In genomic region chr6:158522616-158523015, GRCh38 we compare ENCODE assay signal across 23 cellular contexts. TPM values are rescaled to one million over a fixed set of nuclear protein-coding genes. Genes with fewer than 3 reads are reported as not detected.
DNase-seq lines count a peak whose midpoint lies in the region; FAIRE-seq and TF ChIP-seq lines count a peak whose summit lies in the region.
"Had no signal": no experiment of that assay in that cellular context is flagged by ENCODE, and none has a peak within 500 bp of the region (broad histone marks: within the 10 kb centered on the region; RNA-seq: fewer than 3 reads in every experiment).

No MANE protein-coding gene starts in this region.

- CTCF ChIA-PET in H1 (lab: Charles Lee; ENCODE audit: partially characterized antibody): interaction anchor here (0.6 to 4.5 kb wide), 6 partner anchors 17 to 334 kb away, joined by 3 to 24 read pairs (median 3); no protein-coding TSS in a partner anchor

- H3K9me3 Mint-ChIP-seq in activated CD4-positive, alpha-beta T cell treated with anti-CD3 and anti-CD28 coated beads, Interleukin-2, amount 10 ng/mL, durations not matched to agents 24 days and 14 days: peaks cover 10% of the 10 kb centered on the region

- H2BK15ac ChIP-seq in H1 (ENCODE audit: low read length): no peak overlapping the region

- DNase-seq in activated CD8-positive, alpha-beta memory T cell treated with anti-CD3 and anti-CD28 coated beads, Interleukin-2, amount 50 U/mL, for 48 hours: peak; percentile 28
- DNase-seq in activated CD8-positive, alpha-beta memory T cell treated with anti-CD3 and anti-CD28 coated beads, Interleukin-2, amount 50 U/mL, for 4 hours: no peak
- DNase-seq in H1 (ENCODE audit: low read depth in 1 of 2, low spot score in 2 of 2) (no peak), mesenteric fat pad (ENCODE audit: low spot score) (peak; percentile 68), GM10266 (ENCODE audit: extremely low spot score) (no peak)
- DNase-seq in activated CD4-positive, alpha-beta T cell treated with anti-CD3 and anti-CD28 coated beads, Interleukin-2, amount 10 ng/mL, durations not matched to agents 24 days and 14 days: no peak
- DNase-seq: 8988T; ACHN; AML-193; BE2C; Caco-2; CD4-positive, CD25-positive, alpha-beta regulatory T cell; CD8-positive, alpha-beta T cell; DMS153; DND-41; HCEC 1CT had no signal

- POLR2A ChIA-PET in H1 (lab: Charles Lee; ENCODE audit: partially characterized antibody): no interaction called here

- H3K56ac ChIP-seq in H1 (replicated peaks; ENCODE audit: insufficient read length, low read depth, low read length): no peak overlapping the region

- no peaks in the 10 kb centered on the region for H3K27me3 ChIP-seq in H1 (replicated peaks in 1 of 4; ENCODE audit: control insufficient read depth in 3 of 4, extremely low read depth in 1 of 4, insufficient read depth in 3 of 4, low read length in 3 of 4)
- H3K27me3 ChIP-seq: BE2C had no signal

- no peak for TF ChIP-seq EP300 in H1 (IDR thresholded peaks at IDR 0.05; ENCODE audit: borderline replicate concordance in 1 of 2, low read depth in 2 of 2, low read length in 2 of 2)

- no peaks in the 10 kb centered on the region for H3K79me1 ChIP-seq in H1 (ENCODE audit: low read depth, low read length)

- no peak overlapping the region for H3K27ac Mint-ChIP-seq in activated CD4-positive, alpha-beta T cell treated with anti-CD3 and anti-CD28 coated beads, Interleukin-2, amount 10 ng/mL, durations not matched to agents 24 days and 14 days
- H3K27ac Mint-ChIP-seq: CD8-positive, alpha-beta T cell; GM23338 had no signal

- H4K8ac ChIP-seq in H1 (ENCODE audit: extremely low read depth, insufficient read depth, low read length): no peak overlapping the region

- H3K4me1 ChIP-seq in H1 (replicated peaks in 1 of 4; ENCODE audit: control insufficient read depth in 3 of 4, insufficient read depth in 4 of 4, low read length in 3 of 4): peaks cover 0 to 4% (median 4%) of the 10 kb centered on the region in 4 experiments; a peak in 4 of 7 replicates
- H3K4me1 ChIP-seq: Caco-2 had no signal

- H4K20me1 ChIP-seq in H1 (replicated peaks in 1 of 2; ENCODE audit: control insufficient read depth in 1 of 2, insufficient read depth in 2 of 2, low read length in 2 of 2): no peaks in the 10 kb centered on the region

- 0 out of 2 replicates have a peak overlapping the region, but pooled peaks have one; percentile 43 for H2BK12ac ChIP-seq in H1 (ENCODE audit: low read depth, low read length)

- H3K27me3 Mint-ChIP-seq in activated CD4-positive, alpha-beta T cell treated with anti-CD3 and anti-CD28 coated beads, Interleukin-2, amount 10 ng/mL, durations not matched to agents 24 days and 14 days: peaks cover 37% of the 10 kb centered on the region

- no peak overlapping the region for H3K27ac ChIP-seq in H1 (ENCODE audit: low read depth, low read length)
- H3K27ac ChIP-seq: A549, C4-2B had no signal

- H3K4ac ChIP-seq in H1 (replicated peaks; ENCODE audit: insufficient read length, low read depth, low read length): no peak overlapping the region

- H2AK5ac ChIP-seq in H1 (ENCODE audit: low read depth, low read length): no peak overlapping the region

- WGBS in H1 (ENCODE audit: extremely low coverage in 1 of 2, insufficient coverage in 1 of 2, insufficient read length in 1 of 2, insufficient replicate concordance in 2 of 2, low coverage in 1 of 2, low lambda C conversion rate in 2 of 2, missing lambda C conversion rate in 1 of 2), 2 experiments: 92% methylated on average over 11 of the region's 11 CpGs; no CpG with 5 or more reads in 1 of the 2 experiments

- no peaks in the 10 kb centered on the region; a peak in 1 of 4 replicates for H3K9me3 ChIP-seq in H1 (ENCODE audit: insufficient read depth in 2 of 2, low read depth in 1 of 2, low read length in 1 of 2)
- H3K9me3 ChIP-seq: BE2C had no signal

- H3K4me3 ChIP-seq in H1 (ENCODE audit: extremely low read depth in 1 of 4, insufficient read depth in 2 of 4, low read depth in 3 of 4, low read length in 4 of 4): no peak overlapping the region
- H3K4me3 ChIP-seq: A549, GM12878, GM23338 had no signal

- H3K36me3 ChIP-seq in H1 (ENCODE audit: control insufficient read depth in 2 of 4, insufficient read depth in 4 of 4, low read length in 3 of 4): no peaks in the 10 kb centered on the region
- H3K36me3 ChIP-seq: BE2C had no signal

- no peaks in the 10 kb centered on the region for H3K23me2 ChIP-seq in H1 (ENCODE audit: low read depth, low read length)

- TF ChIP-seq RAD21 in H1 (IDR thresholded peaks at IDR 0.05 in 1 of 2, conservative IDR thresholded peaks at IDR 0.05 in 1 of 2; ENCODE audit: low read depth in 2 of 2, low read length in 2 of 2): no peak

- H3K4me2 ChIP-seq in H1 (ENCODE audit: insufficient read depth in 1 of 2, low read depth in 2 of 2, low read length in 2 of 2): no peak overlapping the region
- H3K4me2 ChIP-seq: A549, GM23338 had no signal

- no peak overlapping the region for H2AFZ ChIP-seq in H1 (ENCODE audit: low read length)
- H2AFZ ChIP-seq: GM23338 had no signal

- H3K18ac ChIP-seq in H1 (ENCODE audit: extremely low read depth, low read length): no peak overlapping the region

- H3K23ac ChIP-seq in H1 (ENCODE audit: insufficient read length): no peak overlapping the region

- TF ChIP-seq CTCF in H1 (IDR thresholded peaks at IDR 0.05; ENCODE audit: control extremely low read depth in 1 of 3, insufficient read depth in 1 of 3, low read depth in 1 of 3, low read length in 3 of 3) (no peak), GM10266 (IDR thresholded peaks at IDR 0.05; ENCODE audit: control insufficient read depth, insufficient read depth, low read depth, missing control alignments) (no peak)

- no peaks in the 10 kb centered on the region for H3K79me2 ChIP-seq in H1 (ENCODE audit: control insufficient read depth in 1 of 2, insufficient read depth in 2 of 2, low read length in 2 of 2)

- H3K9ac ChIP-seq in H1 (replicated peaks in 1 of 4; ENCODE audit: extremely low read depth in 1 of 4, low read depth in 3 of 4, low read length in 3 of 4): no peak overlapping the region

- no peak overlapping the region for H3K14ac ChIP-seq in H1 (ENCODE audit: insufficient read length)

- no peak overlapping the region for H4K91ac ChIP-seq in H1 (replicated peaks; ENCODE audit: insufficient read length, low read length)

- no peak overlapping the region for H4K5ac ChIP-seq in H1 (ENCODE audit: insufficient read length, low read depth, low read length)

- H2BK5ac ChIP-seq in H1 (ENCODE audit: low read depth, low read length): no peak overlapping the region

- no peak for FAIRE-seq in H1 (lab: Jason Lieb, UNC)
- FAIRE-seq: A549, G401.6, GM12878, GM19239, H54 had no signal

- TF ChIP-seq POLR2A in H1 (IDR thresholded peaks at IDR 0.05; ENCODE audit: control extremely low read depth in 1 of 2, low read depth in 2 of 2, low read length in 2 of 2): no peak

- no peak overlapping the region for H3K4me3 Mint-ChIP-seq in activated CD4-positive, alpha-beta T cell treated with anti-CD3 and anti-CD28 coated beads, Interleukin-2, amount 10 ng/mL, durations not matched to agents 24 days and 14 days
- H3K4me3 Mint-ChIP-seq: CD4-positive, CD25-positive, alpha-beta regulatory T cell; CD8-positive, alpha-beta T cell; GM23338 had no signal

- no peak overlapping the region for H2BK20ac ChIP-seq in H1 (ENCODE audit: low read length)

- intact Hi-C loops in activated CD4-positive, alpha-beta T cell treated with anti-CD3 and anti-CD28 coated beads, Interleukin-2, amount 10 ng/mL, durations not matched to agents 24 days and 14 days (cut with micrococcal nuclease): no loop called here

- H3K4me1 Mint-ChIP-seq in activated CD4-positive, alpha-beta T cell treated with anti-CD3 and anti-CD28 coated beads, Interleukin-2, amount 10 ng/mL, durations not matched to agents 24 days and 14 days: peaks cover 9% of the 10 kb centered on the region

- H3K36me3 Mint-ChIP-seq in activated CD4-positive, alpha-beta T cell treated with anti-CD3 and anti-CD28 coated beads, Interleukin-2, amount 10 ng/mL, durations not matched to agents 24 days and 14 days (ENCODE audit: low read depth): no peaks in the 10 kb centered on the region
- H3K36me3 Mint-ChIP-seq: CD8-positive, alpha-beta T cell had no signal

- H2BK120ac ChIP-seq in H1 (replicated peaks; ENCODE audit: low read depth, low read length): no peak overlapping the region

TF ChIP-seq in H1, 55 proteins besides CTCF, POLR2A, EP300 and RAD21:
- TF ChIP-seq CREB1 (IDR thresholded peaks at IDR 0.05) (no peak), CTBP2 (IDR thresholded peaks at IDR 0.05; ENCODE audit: borderline replicate concordance, insufficient read depth, insufficient read length, low read length) (no peak), SP4 (IDR thresholded peaks at IDR 0.05; ENCODE audit: low read length) (no peak), CBX8 (IDR thresholded peaks at IDR 0.05; ENCODE audit: borderline replicate concordance, low read depth, low read length) (no peak), JUND (IDR thresholded peaks at IDR 0.05; ENCODE audit: low read length) (no peak), SIX5 (IDR thresholded peaks at IDR 0.05; ENCODE audit: low read depth, low read length) (no peak), TCF12 (IDR thresholded peaks at IDR 0.05; ENCODE audit: low read depth, low read length) (no peak), CHD1 (IDR thresholded peaks at IDR 0.05; ENCODE audit: low read depth, low read length) (no peak), TBP (IDR thresholded peaks at IDR 0.05; ENCODE audit: low read depth, low read length) (no peak)

RNA-seq across cellular contexts. Expression of gene TMEM181, which starts 37.3 kb away (rescaled TPM):
- total RNA-seq in H1 (2021; fragmentation: NEBNext Ultra II Directional; extraction: Animal tissue kit (Norgen Biotek cat#: 25700)): 18.2 and 19.0 TPM in 2 replicates
- 7.3 and 8.6 TPM in 2 replicates for polyA plus RNA-seq in H1 (2011; rRNA removed)
- 11.3 TPM for polyA plus RNA-seq in H1 (2011; cell fraction: cytosol; rRNA removed)
- polyA plus RNA-seq in H1 (2011; cell fraction: nucleus; rRNA removed): 10.5 TPM
- 9.2 to 13.3 TPM (median 11.6 TPM) in 4 replicates for polyA plus RNA-seq in H1 (2012, experiment 1 of 2)
- polyA plus RNA-seq in H1 (2012, experiment 2 of 2): 1.0 TPM
- 13.3 TPM for polyA plus RNA-seq in H1 (2013, experiment 1 of 2)
- 13.7 TPM for polyA plus RNA-seq in H1 (2013, experiment 2 of 2)
- 15.0 and 16.7 TPM in 2 replicates for polyA minus RNA-seq in H1 (2011; rRNA and poly(A)+ RNA removed)
- 9.5 TPM for polyA minus RNA-seq in H1 (2011; cell fraction: cytosol; rRNA and poly(A)+ RNA removed)
- 15.6 TPM for polyA minus RNA-seq in H1 (2011; cell fraction: nucleus; rRNA and poly(A)+ RNA removed)
- 27.3 TPM for total RNA-seq in mesenteric fat pad
- total RNA-seq in activated CD4-positive, alpha-beta T cell treated with anti-CD3 and anti-CD28 coated beads, Interleukin-2, amount 10 ng/mL, durations not matched to agents 24 days and 14 days: 17.1 and 17.8 TPM in 2 replicates

Comparison
In these comparisons a context has a peak if more than half of its experiments do, and no peak if none do; other contexts are left out.
1. DNase-seq: peak in activated CD8-positive, alpha-beta memory T cell treated with anti-CD3 and anti-CD28 coated beads, Interleukin-2, amount 50 U/mL, for 48 hours (single experiment) and mesenteric fat pad (single experiment); none in activated CD8-positive, alpha-beta memory T cell treated with anti-CD3 and anti-CD28 coated beads, Interleukin-2, amount 50 U/mL, for 4 hours (single experiment), H1 (0 of 2), activated CD4-positive, alpha-beta T cell treated with anti-CD3 and anti-CD28 coated beads, Interleukin-2, amount 10 ng/mL, durations not matched to agents 24 days and 14 days (single experiment) and GM10266 (single experiment).